ENCODE assay signal across 9 cellular contexts in genomic region chr21:21232320-21232719, GRCh38.
DNase-seq lines count a peak whose midpoint lies in the region; ATAC-seq, FAIRE-seq and TF ChIP-seq lines count a peak whose summit lies in the region.
"Had no signal": no experiment of that assay in that cellular context is flagged by ENCODE, and none has a peak within 500 bp of the region (broad histone marks: within the 10 kb centered on the region; RNA-seq: fewer than 3 reads in every experiment).

No MANE protein-coding gene starts in this region.

- CTCF ChIA-PET in K562 (lab: Yijun Ruan, JAX; ENCODE audit: low intra/inter-chr PET ratio) = no interaction called here
- CTCF ChIA-PET in activated naive CD4-positive, alpha-beta T cell treated with anti-CD3 and anti-CD28 coated beads, Interleukin-2, amount 10 ng/mL, durations not matched to agents 7 days and 5 days (lab: Charles Lee) = interaction anchor here (0.6 kb wide), 1 partner anchor 1560 kb away, joined by 3 read pairs; no protein-coding TSS in a partner anchor

- no peaks in the 10 kb centered on the region for H3K27me3 Mint-ChIP-seq in activated naive CD4-positive, alpha-beta T cell treated with anti-CD3 and anti-CD28 coated beads, Interleukin-2, amount 10 ng/mL, durations not matched to agents 7 days and 5 days

- intact Hi-C loops in K562 (cut with micrococcal nuclease) = loop anchor here (5.0 kb wide), 1 partner anchor 410 kb away; no protein-coding TSS in a partner anchor

- no peak overlapping the region for H3K4me3 ChIP-seq in K562
- H3K4me3 ChIP-seq: lung had no signal

- FAIRE-seq in G401.6 (lab: Jason Lieb, UNC) (peak; percentile 41), K562 (lab: Jason Lieb, UNC) (peak; percentile 67)

- peaks cover 27% of the 10 kb centered on the region; the same call in 1 of the 3 replicates for H3K79me2 ChIP-seq in K562 (ENCODE audit: control insufficient read depth, insufficient read depth, low read length)

- WGBS in K562 (ENCODE audit: insufficient coverage, low coverage, missing lambda C conversion rate) = 37% methylated on average over 1 of the region's 1 CpG

- in situ Hi-C loops in K562 (cut with MboI) = no loop called here

- H3K27me3 ChIP-seq in K562 (ENCODE audit: control insufficient read depth in 2 of 2, insufficient read depth in 2 of 2, low read length in 2 of 2) = no peaks in the 10 kb centered on the region

- BruUV-seq in K562 (replicated peaks; lab: Mats Ljungman, UMichigan) = no TSS peak

- H3K9ac ChIP-seq in K562 (ENCODE audit: insufficient read depth in 1 of 2, low read depth in 2 of 2, low read length in 2 of 2) = no peak overlapping the region

- H3K9me1 ChIP-seq in K562 (ENCODE audit: control insufficient read depth, insufficient read depth, low read length) = no peaks in the 10 kb centered on the region

- H4K20me1 ChIP-seq in K562 (replicated peaks; ENCODE audit: control insufficient read depth, insufficient read depth, low read length) = no peaks in the 10 kb centered on the region

- no peak for TF ChIP-seq POLR2A in K562 (conservative IDR thresholded peaks at IDR 0.05)

- POLR2A ChIA-PET in K562 (lab: Yijun Ruan, JAX) = no interaction called here

- peak in 1 of 2 experiments; percentile 48; a peak in 3 of 4 replicates for TF ChIP-seq RAD21 in K562 (CRISPR knock-in tag; conservative IDR thresholded peaks at IDR 0.05 in 1 of 2, IDR thresholded peaks at IDR 0.05 in 1 of 2)

- no peak overlapping the region for H2AFZ ChIP-seq in K562 (ENCODE audit: low read depth, low read length)

- DNase-seq in NCI-H1417 (lab: John Stamatoyannopoulos, UW) (peak in 2 of 3 experiments; percentile 11 to 73), K562 (ENCODE audit: extremely low read depth in 1 of 4, low spot score in 3 of 4) (peak in 1 of 4 experiments; percentile 30), midbrain (lab: John Stamatoyannopoulos, UW) (peak; percentile 68)
- DNase-seq in stimulated activated CD4-positive, alpha-beta T cell treated with anti-CD3 and anti-CD28 coated beads, Interleukin-15, amount 100 ng/mL, for 24 hours = no peak
- DNase-seq in activated naive CD4-positive, alpha-beta T cell treated with anti-CD3 and anti-CD28 coated beads, Interleukin-2, amount 10 ng/mL, durations not matched to agents 7 days and 5 days = no peak

- no peak for TF ChIP-seq EP300 in K562 (IDR thresholded peaks at IDR 0.05; ENCODE audit: low read length)

- no peaks in the 10 kb centered on the region for H3K4me1 Mint-ChIP-seq in activated naive CD4-positive, alpha-beta T cell treated with anti-CD3 and anti-CD28 coated beads, Interleukin-2, amount 10 ng/mL, durations not matched to agents 7 days and 5 days

- peak in 1 of 3 experiments; percentile 42; a peak in 3 of 6 replicates for TF ChIP-seq CTCF in K562 (IDR thresholded peaks at IDR 0.05 in 2 of 3, conservative IDR thresholded peaks at IDR 0.05 in 1 of 3; ENCODE audit: insufficient read depth in 2 of 3, low read depth in 1 of 3, low read length in 3 of 3)

- H3K27ac ChIP-seq in K562 (ENCODE audit: extremely low read depth, low read depth, low read length) = no peak overlapping the region

- H3K36me3 ChIP-seq in K562 (ENCODE audit: control insufficient read depth, insufficient read depth, low read length) = no peaks in the 10 kb centered on the region

- H3K4me1 ChIP-seq in K562 (replicated peaks in 1 of 2; ENCODE audit: control insufficient read depth in 2 of 2, insufficient read depth in 2 of 2, low read length in 2 of 2) = 0 out of 5 replicates have a peak, but pooled peaks cover 0 to 2% of the 10 kb centered on the region in 2 experiments

- H3K36me3 Mint-ChIP-seq in activated naive CD4-positive, alpha-beta T cell treated with anti-CD3 and anti-CD28 coated beads, Interleukin-2, amount 10 ng/mL, durations not matched to agents 7 days and 5 days = no peaks in the 10 kb centered on the region

- H3K9me3 Mint-ChIP-seq in activated naive CD4-positive, alpha-beta T cell treated with anti-CD3 and anti-CD28 coated beads, Interleukin-2, amount 10 ng/mL, durations not matched to agents 7 days and 5 days = no peaks in the 10 kb centered on the region

- H3K4me2 ChIP-seq in K562 (ENCODE audit: insufficient read depth, low read length) = no peak overlapping the region

- H3K9me3 ChIP-seq in K562 (replicated peaks; ENCODE audit: control insufficient read depth, insufficient read depth, low read depth, low read length) = no peaks in the 10 kb centered on the region

- peak; percentile 56; the same call in 1 of the 3 replicates for ATAC-seq in K562
- ATAC-seq in GM19397 (IDR thresholded peaks at IDR 0.05; ENCODE audit: unreplicated experiment) = no peak
- ATAC-seq in GM21723 (IDR thresholded peaks at IDR 0.05; ENCODE audit: unreplicated experiment) = no peak

- H3K4me3 Mint-ChIP-seq in activated naive CD4-positive, alpha-beta T cell treated with anti-CD3 and anti-CD28 coated beads, Interleukin-2, amount 10 ng/mL, durations not matched to agents 7 days and 5 days = no peak overlapping the region

- H3K27ac Mint-ChIP-seq in activated naive CD4-positive, alpha-beta T cell treated with anti-CD3 and anti-CD28 coated beads, Interleukin-2, amount 10 ng/mL, durations not matched to agents 7 days and 5 days = no peak overlapping the region

TF ChIP-seq in K562, 482 proteins besides CTCF, POLR2A, EP300 and RAD21 (continues in another document):
- TF ChIP-seq ZNF75A (CRISPR knock-in tag; IDR thresholded peaks at IDR 0.05) (no peak), ZBTB8A (IDR thresholded peaks at IDR 0.05; ENCODE audit: partially characterized antibody) (no peak), RFX1 (IDR thresholded peaks at IDR 0.05) (no peak), MAZ (CRISPR knock-in tag; conservative IDR thresholded peaks at IDR 0.05 in 1 of 2, IDR thresholded peaks at IDR 0.05 in 1 of 2) (no peak), ZEB2 (IDR thresholded peaks at IDR 0.05) (no peak), MTA1 (IDR thresholded peaks at IDR 0.05; ENCODE audit: borderline replicate concordance) (no peak), FOXM1 (IDR thresholded peaks at IDR 0.05; ENCODE audit: low read depth) (no peak), FOXM1 (CRISPR knock-in tag; IDR thresholded peaks at IDR 0.05; ENCODE audit: low read depth) (no peak), TAF1 (IDR thresholded peaks at IDR 0.05; ENCODE audit: control insufficient read depth, extremely low read depth, insufficient read depth, low read length, severe bottlenecking) (no peak), CTCFL (IDR thresholded peaks at IDR 0.05; ENCODE audit: borderline replicate concordance, insufficient read depth, low read depth, low read length, poor library complexity, severe bottlenecking) (no peak), GTF2B (IDR thresholded peaks at IDR 0.05; ENCODE audit: extremely low read depth, insufficient read length) (no peak), PHTF2 (CRISPR knock-in tag; IDR thresholded peaks at IDR 0.05) (no peak), ZNF175 (CRISPR knock-in tag; IDR thresholded peaks at IDR 0.05; ENCODE audit: low read depth) (no peak), ZNF717 (CRISPR knock-in tag; IDR thresholded peaks at IDR 0.05) (no peak), ZBTB17 (CRISPR knock-in tag; IDR thresholded peaks at IDR 0.05) (no peak), NR3C1 (CRISPR knock-in tag; IDR thresholded peaks at IDR 0.05) (no peak), ID3 (CRISPR knock-in tag; IDR thresholded peaks at IDR 0.05) (no peak), ID3 (tag; IDR thresholded peaks at IDR 0.05) (no peak)

Comparison
In these comparisons a context has a peak if more than half of its experiments do, and no peak if none do; other contexts are left out.
1. DNase-seq: peak in NCI-H1417 (2 of 3) and midbrain (single experiment); none in stimulated activated CD4-positive, alpha-beta T cell treated with anti-CD3 and anti-CD28 coated beads, Interleukin-15, amount 100 ng/mL, for 24 hours (single experiment) and activated naive CD4-positive, alpha-beta T cell treated with anti-CD3 and anti-CD28 coated beads, Interleukin-2, amount 10 ng/mL, durations not matched to agents 7 days and 5 days (single experiment).